In genomic region chr7:75711634-75712494, GRCh38 we compare ENCODE assay signal across 11 cellular contexts. TPM values are rescaled to one million over a fixed set of nuclear protein-coding genes. Genes with fewer than 3 reads are reported as not detected.
A peak's percentile ranks its signal among the peaks of the same experiment; 100 is the strongest.
DNase-seq lines count a peak whose midpoint lies in the region; ATAC-seq and TF ChIP-seq lines count a peak whose summit lies in the region.
"Had no signal": no experiment of that assay in that cellular context is flagged by ENCODE, and none has a peak within 500 bp of the region (broad histone marks: within the 10 kb centered on the region; RNA-seq: fewer than 3 reads in every experiment).

No MANE protein-coding gene starts in this region.

- peaks cover 23% of the 10 kb centered on the region for H3K4me1 ChIP-seq in SJSA1 (replicated peaks)
- H3K4me1 ChIP-seq in gastrocnemius medialis: peaks cover 25% of the 10 kb centered on the region in 2 donors

- H3K4me3 Mint-ChIP-seq in activated CD4-positive, alpha-beta T cell treated with anti-CD3 and anti-CD28 coated beads for 36 hours: no peak overlapping the region
- H3K4me3 Mint-ChIP-seq: activated naive CD8-positive, alpha-beta T cell had no signal

- H3K36me3 ChIP-seq in SJSA1 (0 out of 2 replicates have a peak, but pooled peaks cover 3% of the 10 kb centered on the region), gastrocnemius medialis (no peaks in the 10 kb centered on the region)

- no peak for TF ChIP-seq CTCF in gastrocnemius medialis (IDR thresholded peaks at IDR 0.05 in 4 of 5, conservative IDR thresholded peaks at IDR 0.05 in 1 of 5)

- H3K4me1 Mint-ChIP-seq in activated CD4-positive, alpha-beta T cell treated with anti-CD3 and anti-CD28 coated beads for 36 hours: peaks cover 5% of the 10 kb centered on the region

- DNase-seq in GM04503 (ENCODE audit: low read depth): peak; percentile 62
- DNase-seq in SJSA1 (ENCODE audit: low read depth in 1 of 2, low spot score in 2 of 2): peak in 1 of 2 experiments; percentile 21
- no peak for DNase-seq in Right ventricle myocardium superior
- no peak for DNase-seq in gastrocnemius medialis
- no peak for DNase-seq in glomerular visceral epithelial cell (ENCODE audit: extremely low spot score)
- no peak for DNase-seq in activated CD4-positive, alpha-beta T cell treated with anti-CD3 and anti-CD28 coated beads for 36 hours
- DNase-seq: DMS79, NCI-H1092 had no signal

- H3K9me3 ChIP-seq in SJSA1 (replicated peaks) (peaks cover 18% of the 10 kb centered on the region), gastrocnemius medialis (no peaks in the 10 kb centered on the region)

- intact Hi-C loops in Right ventricle myocardium superior (cut with DNase I): no loop called here
- intact Hi-C loops in gastrocnemius medialis (cut with DNase I; ENCODE audit: low total_unique reads): no loop called here
- intact Hi-C loops in activated CD4-positive, alpha-beta T cell treated with anti-CD3 and anti-CD28 coated beads for 36 hours (cut with DNase I, micrococcal nuclease): no loop called here

- H3K27me3 ChIP-seq in SJSA1 (replicated peaks): no peaks in the 10 kb centered on the region
- no peaks in the 10 kb centered on the region for H3K27me3 ChIP-seq in gastrocnemius medialis

- TF ChIP-seq POLR2A in gastrocnemius medialis (IDR thresholded peaks at IDR 0.05): no peak

- POLR2A ChIA-PET in activated CD4-positive, alpha-beta T cell treated with anti-CD3 and anti-CD28 coated beads for 36 hours (lab: Charles Lee): interaction anchor here (0.6 kb wide), 2 partner anchors 29 to 46 kb away, joined by 3 to 7 read pairs; no protein-coding TSS in a partner anchor

- in situ Hi-C loops in gastrocnemius medialis (cut with MboI; ENCODE audit: low sequenced_read_pairs in 4 of 4): no loop called here

- H3K36me3 Mint-ChIP-seq in activated CD4-positive, alpha-beta T cell treated with anti-CD3 and anti-CD28 coated beads for 36 hours (ENCODE audit: low read depth): peaks cover 6% of the 10 kb centered on the region

- CTCF ChIA-PET in activated CD4-positive, alpha-beta T cell treated with anti-CD3 and anti-CD28 coated beads for 36 hours (lab: Charles Lee): no interaction called here

- H3K27ac Mint-ChIP-seq in activated CD4-positive, alpha-beta T cell treated with anti-CD3 and anti-CD28 coated beads for 36 hours: no peak overlapping the region
- H3K27ac Mint-ChIP-seq: activated naive CD8-positive, alpha-beta T cell had no signal

- peaks cover 5% of the 10 kb centered on the region for H3K27me3 Mint-ChIP-seq in activated CD4-positive, alpha-beta T cell treated with anti-CD3 and anti-CD28 coated beads for 36 hours
- H3K27me3 Mint-ChIP-seq: activated naive CD8-positive, alpha-beta T cell had no signal

- ATAC-seq in Right ventricle myocardium superior (ENCODE audit: poor library complexity) (peak; percentile 93), gastrocnemius medialis (no peak), GM19455 (IDR thresholded peaks at IDR 0.05; ENCODE audit: unreplicated experiment) (no peak), GM19452 (IDR thresholded peaks at IDR 0.05; ENCODE audit: unreplicated experiment) (no peak)
- ATAC-seq in activated CD4-positive, alpha-beta T cell treated with anti-CD3 and anti-CD28 coated beads for 36 hours: no peak

- peaks cover 17% of the 10 kb centered on the region for H3K9me3 Mint-ChIP-seq in activated CD4-positive, alpha-beta T cell treated with anti-CD3 and anti-CD28 coated beads for 36 hours (ENCODE audit: low read depth)

- H3K4me3 ChIP-seq in SJSA1 (no peak overlapping the region), gastrocnemius medialis (peak overlapping the region in 3 of 4 donors; percentile 5 to 15 (median 12))

- 0 out of 2 replicates have a peak overlapping the region, but pooled peaks have one; percentile 7 for H3K27ac ChIP-seq in SJSA1
- peak overlapping the region; percentile 51 to 63 (median 56) for H3K27ac ChIP-seq in gastrocnemius medialis

RNA-seq across cellular contexts. Expression of gene HIP1, which starts 26.9 kb away (rescaled TPM):
- total RNA-seq in SJSA1 (2014; rRNA removed; shearing (Covaris generic)): 24.7 and 25.8 TPM in 2 replicates
- total RNA-seq in Right ventricle myocardium superior (15.6 TPM), gastrocnemius medialis (10 to 100 TPM in 1 of 4 donors, 1 to 10 TPM in 3; 5.8 to 11.1 (median 7.9) TPM)
- total RNA-seq in activated CD4-positive, alpha-beta T cell treated with anti-CD3 and anti-CD28 coated beads for 36 hours: 1 to 10 TPM; 4.1 to 5.0 TPM
